Comparison of ENCODE assay signal across 28 cellular contexts in the genomic region with DNA sequence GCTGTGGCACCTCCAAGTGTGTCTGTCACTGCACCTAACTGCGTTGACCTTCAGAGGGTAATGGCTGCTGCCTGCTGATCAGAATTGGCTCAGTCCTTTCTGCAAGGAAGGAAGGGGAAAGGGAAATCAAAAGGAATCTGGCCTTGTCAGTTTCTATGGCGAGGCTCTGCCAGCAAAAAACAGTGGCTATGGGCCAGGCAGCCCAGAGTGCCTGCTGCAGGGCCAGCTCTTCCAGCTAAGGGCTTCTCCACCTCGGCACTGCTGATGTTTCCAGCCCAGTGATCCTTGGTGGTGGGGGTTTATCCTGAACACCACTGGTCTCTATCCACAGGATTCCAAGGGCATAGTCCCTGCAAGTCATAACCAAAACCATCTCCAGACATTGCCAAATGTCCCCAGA.
"Had no signal": no experiment of that assay in that cellular context is flagged by ENCODE, and none has a peak within 500 bp of the region (broad histone marks: within the 10 kb centered on the region; RNA-seq: fewer than 3 reads in every experiment).

No MANE protein-coding gene starts in this region.

- H3K36me3 ChIP-seq: neutrophil, ovary, right lobe of liver, sigmoid colon, suprapubic skin, thoracic aorta, tibial artery, transverse colon, upper lobe of right lung, uterus had no signal

- H3K27me3 ChIP-seq: neutrophil, ovary, right lobe of liver, transverse colon, upper lobe of right lung, uterus had no signal

- ATAC-seq: naive thymus-derived CD8-positive, alpha-beta T cell; natural killer cell treated with Interleukin-12 subunit alpha and Interleukin-12 subunit beta and Interleukin-15 and Interleukin-18, amount 100 ng/mL, for 72 hours; psoas muscle; right cardiac atrium; right lobe of liver; stimulated activated memory B cell treated with anti-CD40 and anti-IgM and Interleukin-4, amounts not matched to agents 10 μg/mL and 1 μg/mL and 100 μg/mL, for 72 hours; stimulated activated naive CD8-positive, alpha-beta T cell treated with anti-CD3 and anti-CD28 coated beads, Interleukin-15, amount 100 ng/mL, for 72 hours; stimulated activated naive CD8-positive, alpha-beta T cell treated with anti-CD3 and anti-CD28 coated beads, Interleukin-15, Interleukin-2, amounts not matched to agents 100 U/mL and 50 U/mL, for 24 hours; upper lobe of right lung had no signal

- H3K4me1 ChIP-seq: parathyroid adenoma, psoas muscle, right lobe of liver, sigmoid colon, suprapubic skin, tibial artery, upper lobe of right lung, uterus had no signal

- H3K9me3 ChIP-seq: neutrophil, ovary, psoas muscle, right lobe of liver, sigmoid colon, suprapubic skin, thoracic aorta, tibial artery, transverse colon, upper lobe of right lung, uterus had no signal

- H3K27ac ChIP-seq: neutrophil, ovary, parathyroid adenoma, psoas muscle, right lobe of liver, sigmoid colon, suprapubic skin, thoracic aorta, tibial artery, transverse colon, upper lobe of right lung, uterus had no signal

- DNase-seq: naive B cell; naive thymus-derived CD8-positive, alpha-beta T cell; nephron progenitor cell; nucleus accumbens; ovary; psoas muscle; right cardiac atrium; right lobe of liver; sigmoid colon; small intestine; stimulated activated CD4-positive, alpha-beta T cell treated with anti-CD3 and anti-CD28 coated beads, Interleukin-1b, Interleukin-23, amount 100 ng/mL, for 48 hours; stimulated activated CD4-positive, alpha-beta T cell treated with anti-CD3 and anti-CD28 coated beads, Interleukin-4, amount 100 ng/mL, for 1 hour; stimulated activated CD4-positive, alpha-beta T cell treated with anti-CD3 and anti-CD28 coated beads, Interleukin-4, amount 100 ng/mL, for 4 hours; stimulated activated CD8-positive, alpha-beta memory T cell treated with anti-CD3 and anti-CD28 coated beads, Interleukin-4, amount 100 ng/mL, for 48 hours; stimulated activated naive CD4-positive, alpha-beta T cell; stimulated activated naive CD8-positive, alpha-beta T cell treated with anti-CD3 and anti-CD28 coated beads, Interleukin-15, amount 100 ng/mL, for 72 hours; stimulated activated naive CD8-positive, alpha-beta T cell treated with anti-CD3 and anti-CD28 coated beads, Interleukin-15, Interleukin-2, amounts not matched to agents 100 U/mL and 50 U/mL, for 24 hours; substantia nigra; tibial artery; transverse colon; upper lobe of right lung; uterus had no signal

- H3K4me3 ChIP-seq: ovary, psoas muscle, right lobe of liver, sigmoid colon, suprapubic skin, thoracic aorta, tibial artery, transverse colon, upper lobe of right lung, uterus had no signal
